Comparison of ENCODE assay signal across 1 cellular context in the genomic region with DNA sequence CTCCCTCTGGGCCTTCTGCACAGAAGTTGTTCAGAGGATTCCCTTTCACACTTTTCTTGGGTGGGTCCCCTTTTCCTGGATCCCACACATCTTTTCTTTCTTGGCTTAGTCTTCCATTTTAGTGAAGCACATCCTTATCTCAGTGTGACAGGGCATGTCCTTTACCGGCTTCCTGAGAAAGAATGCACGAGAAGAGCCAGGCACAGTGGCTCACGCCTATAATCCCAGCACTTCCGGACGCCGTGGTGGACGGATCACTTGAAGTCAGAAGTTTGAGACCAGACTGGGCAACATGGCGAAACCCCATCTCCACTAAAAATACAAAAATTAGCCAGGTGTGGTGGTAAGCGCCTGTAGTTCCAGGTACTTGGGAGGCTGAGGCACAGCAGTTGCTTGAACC.
TF ChIP-seq lines count a peak whose summit lies in the region.

No MANE protein-coding gene starts in this region.

TF ChIP-seq in K562, 482 proteins besides CTCF, POLR2A, EP300 and RAD21 (continued from another document and continues in another):
- no peak for TF ChIP-seq ZNF274 (IDR thresholded peaks at IDR 0.05; ENCODE audit: borderline replicate concordance, low read depth, low read length)
- no peak for TF ChIP-seq CHD2 (IDR thresholded peaks at IDR 0.05; ENCODE audit: low read depth, low read length)
- TF ChIP-seq RBM17 (IDR thresholded peaks at IDR 0.05; ENCODE audit: borderline replicate concordance, low read depth, low read length), result no peak
- TF ChIP-seq, protein P1, sequence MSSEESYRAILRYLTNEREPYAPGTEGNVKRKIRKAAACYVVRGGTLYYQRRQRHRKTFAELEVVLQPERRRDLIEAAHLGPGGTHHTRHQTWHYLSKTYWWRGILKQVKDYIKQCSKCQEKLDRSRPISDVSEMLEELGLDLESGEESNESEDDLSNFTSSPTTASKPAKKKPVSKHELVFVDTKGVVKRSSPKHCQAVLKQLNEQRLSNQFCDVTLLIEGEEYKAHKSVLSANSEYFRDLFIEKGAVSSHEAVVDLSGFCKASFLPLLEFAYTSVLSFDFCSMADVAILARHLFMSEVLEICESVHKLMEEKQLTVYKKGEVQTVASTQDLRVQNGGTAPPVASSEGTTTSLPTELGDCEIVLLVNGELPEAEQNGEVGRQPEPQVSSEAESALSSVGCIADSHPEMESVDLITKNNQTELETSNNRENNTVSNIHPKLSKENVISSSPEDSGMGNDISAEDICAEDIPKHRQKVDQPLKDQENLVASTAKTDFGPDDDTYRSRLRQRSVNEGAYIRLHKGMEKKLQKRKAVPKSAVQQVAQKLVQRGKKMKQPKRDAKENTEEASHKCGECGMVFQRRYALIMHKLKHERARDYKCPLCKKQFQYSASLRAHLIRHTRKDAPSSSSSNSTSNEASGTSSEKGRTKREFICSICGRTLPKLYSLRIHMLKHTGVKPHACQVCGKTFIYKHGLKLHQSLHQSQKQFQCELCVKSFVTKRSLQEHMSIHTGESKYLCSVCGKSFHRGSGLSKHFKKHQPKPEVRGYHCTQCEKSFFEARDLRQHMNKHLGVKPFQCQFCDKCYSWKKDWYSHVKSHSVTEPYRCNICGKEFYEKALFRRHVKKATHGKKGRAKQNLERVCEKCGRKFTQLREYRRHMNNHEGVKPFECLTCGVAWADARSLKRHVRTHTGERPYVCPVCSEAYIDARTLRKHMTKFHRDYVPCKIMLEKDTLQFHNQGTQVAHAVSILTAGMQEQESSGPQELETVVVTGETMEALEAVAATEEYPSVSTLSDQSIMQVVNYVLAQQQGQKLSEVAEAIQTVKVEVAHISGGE (CRISPR knock-in tag; IDR thresholded peaks at IDR 0.05), result no peak
- TF ChIP-seq CHCHD3 (CRISPR knock-in tag; IDR thresholded peaks at IDR 0.05), result no peak
- no peak for TF ChIP-seq CSDE1 (IDR thresholded peaks at IDR 0.05)
- TF ChIP-seq GABPA (tag; conservative IDR thresholded peaks at IDR 0.05; ENCODE audit: low read depth), result 0 out of 2 replicates have a peak, but pooled peaks have one; percentile 33
- TF ChIP-seq ZNF184 (CRISPR knock-in tag; IDR thresholded peaks at IDR 0.05), result no peak
- no peak for TF ChIP-seq THRAP3 (IDR thresholded peaks at IDR 0.05; ENCODE audit: borderline replicate concordance)
- TF ChIP-seq NFRKB (IDR thresholded peaks at IDR 0.05; ENCODE audit: low read depth), result no peak
- no peak for TF ChIP-seq FOXA3 (CRISPR knock-in tag; conservative IDR thresholded peaks at IDR 0.05 in 1 of 2, IDR thresholded peaks at IDR 0.05 in 1 of 2)
- no peak for TF ChIP-seq PYGO2 (tag; IDR thresholded peaks at IDR 0.05)
- TF ChIP-seq, protein P2, sequence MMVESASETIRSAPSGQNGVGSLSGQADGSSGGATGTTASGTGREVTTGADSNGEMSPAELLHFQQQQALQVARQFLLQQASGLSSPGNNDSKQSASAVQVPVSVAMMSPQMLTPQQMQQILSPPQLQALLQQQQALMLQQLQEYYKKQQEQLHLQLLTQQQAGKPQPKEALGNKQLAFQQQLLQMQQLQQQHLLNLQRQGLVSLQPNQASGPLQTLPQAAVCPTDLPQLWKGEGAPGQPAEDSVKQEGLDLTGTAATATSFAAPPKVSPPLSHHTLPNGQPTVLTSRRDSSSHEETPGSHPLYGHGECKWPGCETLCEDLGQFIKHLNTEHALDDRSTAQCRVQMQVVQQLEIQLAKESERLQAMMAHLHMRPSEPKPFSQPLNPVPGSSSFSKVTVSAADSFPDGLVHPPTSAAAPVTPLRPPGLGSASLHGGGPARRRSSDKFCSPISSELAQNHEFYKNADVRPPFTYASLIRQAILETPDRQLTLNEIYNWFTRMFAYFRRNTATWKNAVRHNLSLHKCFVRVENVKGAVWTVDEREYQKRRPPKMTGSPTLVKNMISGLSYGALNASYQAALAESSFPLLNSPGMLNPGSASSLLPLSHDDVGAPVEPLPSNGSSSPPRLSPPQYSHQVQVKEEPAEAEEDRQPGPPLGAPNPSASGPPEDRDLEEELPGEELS (CRISPR knock-in tag; IDR thresholded peaks at IDR 0.05; ENCODE audit: borderline replicate concordance), result no peak
- TF ChIP-seq RUNX1 (IDR thresholded peaks at IDR 0.05; ENCODE audit: low read depth), result no peak
- TF ChIP-seq, protein P3, sequence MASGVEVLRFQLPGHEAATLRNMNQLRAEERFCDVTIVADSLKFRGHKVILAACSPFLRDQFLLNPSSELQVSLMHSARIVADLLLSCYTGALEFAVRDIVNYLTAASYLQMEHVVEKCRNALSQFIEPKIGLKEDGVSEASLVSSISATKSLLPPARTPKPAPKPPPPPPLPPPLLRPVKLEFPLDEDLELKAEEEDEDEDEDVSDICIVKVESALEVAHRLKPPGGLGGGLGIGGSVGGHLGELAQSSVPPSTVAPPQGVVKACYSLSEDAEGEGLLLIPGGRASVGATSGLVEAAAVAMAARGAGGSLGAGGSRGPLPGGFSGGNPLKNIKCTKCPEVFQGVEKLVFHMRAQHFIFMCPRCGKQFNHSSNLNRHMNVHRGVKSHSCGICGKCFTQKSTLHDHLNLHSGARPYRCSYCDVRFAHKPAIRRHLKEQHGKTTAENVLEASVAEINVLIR (CRISPR knock-in tag; IDR thresholded peaks at IDR 0.05), result no peak
- TF ChIP-seq HDAC6 (IDR thresholded peaks at IDR 0.05; ENCODE audit: low read depth, low read length), result no peak
- no peak for TF ChIP-seq ZNF282 (CRISPR knock-in tag; IDR thresholded peaks at IDR 0.05)
- TF ChIP-seq, protein P4, sequence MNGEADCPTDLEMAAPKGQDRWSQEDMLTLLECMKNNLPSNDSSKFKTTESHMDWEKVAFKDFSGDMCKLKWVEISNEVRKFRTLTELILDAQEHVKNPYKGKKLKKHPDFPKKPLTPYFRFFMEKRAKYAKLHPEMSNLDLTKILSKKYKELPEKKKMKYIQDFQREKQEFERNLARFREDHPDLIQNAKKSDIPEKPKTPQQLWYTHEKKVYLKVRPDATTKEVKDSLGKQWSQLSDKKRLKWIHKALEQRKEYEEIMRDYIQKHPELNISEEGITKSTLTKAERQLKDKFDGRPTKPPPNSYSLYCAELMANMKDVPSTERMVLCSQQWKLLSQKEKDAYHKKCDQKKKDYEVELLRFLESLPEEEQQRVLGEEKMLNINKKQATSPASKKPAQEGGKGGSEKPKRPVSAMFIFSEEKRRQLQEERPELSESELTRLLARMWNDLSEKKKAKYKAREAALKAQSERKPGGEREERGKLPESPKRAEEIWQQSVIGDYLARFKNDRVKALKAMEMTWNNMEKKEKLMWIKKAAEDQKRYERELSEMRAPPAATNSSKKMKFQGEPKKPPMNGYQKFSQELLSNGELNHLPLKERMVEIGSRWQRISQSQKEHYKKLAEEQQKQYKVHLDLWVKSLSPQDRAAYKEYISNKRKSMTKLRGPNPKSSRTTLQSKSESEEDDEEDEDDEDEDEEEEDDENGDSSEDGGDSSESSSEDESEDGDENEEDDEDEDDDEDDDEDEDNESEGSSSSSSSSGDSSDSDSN (IDR thresholded peaks at IDR 0.05; ENCODE audit: borderline replicate concordance in 1 of 2, low read depth in 2 of 2, low read length in 2 of 2), result no peak
- TF ChIP-seq HDAC8 (tag; IDR thresholded peaks at IDR 0.05), result no peak
- no peak for TF ChIP-seq ATF7 (IDR thresholded peaks at IDR 0.05)
- no peak for TF ChIP-seq ZNF785 (CRISPR knock-in tag; IDR thresholded peaks at IDR 0.05)
- TF ChIP-seq, protein P5, sequence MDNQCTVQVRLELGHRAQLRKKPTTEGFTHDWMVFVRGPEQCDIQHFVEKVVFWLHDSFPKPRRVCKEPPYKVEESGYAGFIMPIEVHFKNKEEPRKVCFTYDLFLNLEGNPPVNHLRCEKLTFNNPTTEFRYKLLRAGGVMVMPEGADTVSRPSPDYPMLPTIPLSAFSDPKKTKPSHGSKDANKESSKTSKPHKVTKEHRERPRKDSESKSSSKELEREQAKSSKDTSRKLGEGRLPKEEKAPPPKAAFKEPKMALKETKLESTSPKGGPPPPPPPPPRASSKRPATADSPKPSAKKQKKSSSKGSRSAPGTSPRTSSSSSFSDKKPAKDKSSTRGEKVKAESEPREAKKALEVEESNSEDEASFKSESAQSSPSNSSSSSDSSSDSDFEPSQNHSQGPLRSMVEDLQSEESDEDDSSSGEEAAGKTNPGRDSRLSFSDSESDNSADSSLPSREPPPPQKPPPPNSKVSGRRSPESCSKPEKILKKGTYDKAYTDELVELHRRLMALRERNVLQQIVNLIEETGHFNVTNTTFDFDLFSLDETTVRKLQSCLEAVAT (IDR thresholded peaks at IDR 0.05), result no peak
- no peak for TF ChIP-seq HDAC1 (IDR thresholded peaks at IDR 0.05)
- TF ChIP-seq, protein P6, sequence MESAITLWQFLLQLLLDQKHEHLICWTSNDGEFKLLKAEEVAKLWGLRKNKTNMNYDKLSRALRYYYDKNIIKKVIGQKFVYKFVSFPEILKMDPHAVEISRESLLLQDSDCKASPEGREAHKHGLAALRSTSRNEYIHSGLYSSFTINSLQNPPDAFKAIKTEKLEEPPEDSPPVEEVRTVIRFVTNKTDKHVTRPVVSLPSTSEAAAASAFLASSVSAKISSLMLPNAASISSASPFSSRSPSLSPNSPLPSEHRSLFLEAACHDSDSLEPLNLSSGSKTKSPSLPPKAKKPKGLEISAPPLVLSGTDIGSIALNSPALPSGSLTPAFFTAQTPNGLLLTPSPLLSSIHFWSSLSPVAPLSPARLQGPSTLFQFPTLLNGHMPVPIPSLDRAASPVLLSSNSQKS (CRISPR knock-in tag; IDR thresholded peaks at IDR 0.05), result no peak
- TF ChIP-seq, protein P7, sequence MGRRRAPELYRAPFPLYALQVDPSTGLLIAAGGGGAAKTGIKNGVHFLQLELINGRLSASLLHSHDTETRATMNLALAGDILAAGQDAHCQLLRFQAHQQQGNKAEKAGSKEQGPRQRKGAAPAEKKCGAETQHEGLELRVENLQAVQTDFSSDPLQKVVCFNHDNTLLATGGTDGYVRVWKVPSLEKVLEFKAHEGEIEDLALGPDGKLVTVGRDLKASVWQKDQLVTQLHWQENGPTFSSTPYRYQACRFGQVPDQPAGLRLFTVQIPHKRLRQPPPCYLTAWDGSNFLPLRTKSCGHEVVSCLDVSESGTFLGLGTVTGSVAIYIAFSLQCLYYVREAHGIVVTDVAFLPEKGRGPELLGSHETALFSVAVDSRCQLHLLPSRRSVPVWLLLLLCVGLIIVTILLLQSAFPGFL (CRISPR knock-in tag; IDR thresholded peaks at IDR 0.05), result no peak
- TF ChIP-seq NCOA4 (IDR thresholded peaks at IDR 0.05; ENCODE audit: partially characterized antibody), result no peak
- TF ChIP-seq PHB (CRISPR knock-in tag; IDR thresholded peaks at IDR 0.05), result no peak
- TF ChIP-seq ZNF780A (CRISPR knock-in tag; IDR thresholded peaks at IDR 0.05), result no peak
- TF ChIP-seq ETV1 (tag; conservative IDR thresholded peaks at IDR 0.05; ENCODE audit: low read depth), result peak; percentile 68
- TF ChIP-seq, protein P8, sequence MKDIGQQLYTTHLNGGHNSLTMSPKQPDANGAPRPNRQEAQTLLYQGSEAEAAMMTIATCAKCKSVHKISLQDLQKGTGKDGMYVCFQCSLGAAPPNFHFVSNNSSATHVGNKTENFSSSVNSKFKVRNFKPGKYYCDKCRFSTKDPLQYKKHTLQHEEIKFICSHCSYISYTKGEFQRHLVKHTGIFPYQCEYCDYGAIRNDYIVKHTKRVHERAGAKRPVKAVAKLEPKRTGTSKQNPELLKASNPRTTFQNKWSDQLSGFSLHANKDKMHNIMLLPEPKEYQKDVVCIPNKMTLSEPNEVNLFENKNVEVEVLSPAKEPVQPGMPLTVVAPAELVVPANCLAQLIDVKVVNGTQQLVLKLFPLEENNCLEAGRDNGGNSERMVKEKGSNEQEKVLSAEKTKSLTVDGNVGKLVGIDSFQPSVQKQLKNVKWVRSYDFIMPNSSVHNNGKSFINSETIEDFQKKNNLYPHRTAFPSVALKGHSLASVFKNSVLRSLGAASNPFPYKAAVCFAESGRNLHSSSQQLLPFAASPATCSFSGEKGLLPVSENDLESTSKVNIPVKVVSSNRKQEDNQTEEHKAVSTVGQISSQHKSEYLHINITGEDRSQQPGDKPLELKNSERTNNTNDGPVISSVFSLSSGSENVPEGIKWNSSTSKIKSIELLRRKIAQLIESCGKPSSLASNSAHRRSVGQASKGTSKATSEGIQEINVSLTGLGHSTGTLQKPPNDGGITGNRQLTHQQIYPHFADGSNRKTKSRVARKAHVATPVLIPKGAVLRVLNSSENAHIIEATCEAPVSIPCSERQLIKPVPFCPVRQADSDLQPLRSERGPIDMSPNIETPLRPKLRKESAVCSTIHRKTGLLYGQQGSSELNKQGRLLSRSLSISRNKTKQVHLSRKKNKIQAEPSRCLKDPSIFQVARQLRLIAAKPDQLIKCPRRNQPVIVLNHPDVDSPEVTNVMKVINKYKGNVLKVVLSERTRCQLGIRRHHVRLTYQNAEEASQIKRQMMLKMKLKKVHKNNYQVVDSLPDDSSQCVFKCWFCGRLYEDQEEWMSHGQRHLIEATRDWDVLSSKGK (CRISPR knock-in tag; IDR thresholded peaks at IDR 0.05), result no peak
- peak; percentile 77 for TF ChIP-seq L3MBTL2 (IDR thresholded peaks at IDR 0.05)
